In genomic region chr10:50623299-50624153, GRCh38 we compare ENCODE assay signal across 8 cellular contexts. TPM values are rescaled to one million over a fixed set of nuclear protein-coding genes. Genes with fewer than 3 reads are reported as not detected.
A peak's percentile ranks its signal among the peaks of the same experiment; 100 is the strongest.
DNase-seq lines count a peak whose midpoint lies in the region; ATAC-seq and TF ChIP-seq lines count a peak whose summit lies in the region.

TSS of gene SGMS1 (minus strand) at chr10:50623956. CDS start at chr10:50344114, 279,842 bp downstream.

- H3K9me3 Mint-ChIP-seq in activated CD4-positive, alpha-beta memory T cell treated with anti-CD3 and anti-CD28 coated beads for 36 hours, result no peaks in the 10 kb centered on the region

- POLR2A ChIA-PET in AG04449 (lab: Yijun Ruan, JAX), result interaction anchor here (0.7 to 1.3 kb wide), 5 partner anchors 18 to 298 kb away, joined by 3 to 8 read pairs (median 3); no protein-coding TSS in a partner anchor
- POLR2A ChIA-PET in activated CD4-positive, alpha-beta memory T cell treated with anti-CD3 and anti-CD28 coated beads for 36 hours (lab: Charles Lee), result interaction anchor here (0.7 to 2.8 kb wide), 7 partner anchors 12 to 116 kb away, joined by 3 to 19 read pairs (median 5); no protein-coding TSS in a partner anchor

- H3K27me3 Mint-ChIP-seq in activated CD4-positive, alpha-beta memory T cell treated with anti-CD3 and anti-CD28 coated beads for 36 hours, result peaks cover 1% of the 10 kb centered on the region

- TF ChIP-seq POLR2A in lower leg skin (IDR thresholded peaks at IDR 0.05), result peak in 1 of 2 donors; percentile 1

- ATAC-seq in GM18861 (IDR thresholded peaks at IDR 0.05; ENCODE audit: unreplicated experiment) (peak; percentile 23), HG03097 (IDR thresholded peaks at IDR 0.05; ENCODE audit: low FRiP score, unreplicated experiment) (peak; percentile 26)

- peaks cover 41% of the 10 kb centered on the region for H3K4me1 Mint-ChIP-seq in activated CD4-positive, alpha-beta memory T cell treated with anti-CD3 and anti-CD28 coated beads for 36 hours (ENCODE audit: low read depth)

- H3K9me3 ChIP-seq in duodenal mucosa (ENCODE audit: control insufficient read depth in 1 of 2, low read length in 2 of 2), result no peaks in the 10 kb centered on the region

- TF ChIP-seq CTCF in AG04449 (IDR thresholded peaks at IDR 0.05; ENCODE audit: insufficient read depth, low read length, missing control alignments), result no peak
- no peak for TF ChIP-seq CTCF in lower leg skin (IDR thresholded peaks at IDR 0.05)

- H3K4me3 Mint-ChIP-seq in activated CD4-positive, alpha-beta memory T cell treated with anti-CD3 and anti-CD28 coated beads for 36 hours, result peak within 1 kb of the TSS; percentile 81

- peak within 1 kb of the TSS; percentile 83 for H3K4me3 ChIP-seq in AG04449 (ENCODE audit: low read depth, low read length)
- peak within 1 kb of the TSS; percentile 92 to 98 for H3K4me3 ChIP-seq in duodenal mucosa (ENCODE audit: low read depth in 1 of 2, low read length in 2 of 2)
- peak within 1 kb of the TSS; percentile 78 for H3K4me3 ChIP-seq in lower leg skin (ENCODE audit: low read depth, poor library complexity, severe bottlenecking)

- H3K36me3 ChIP-seq in duodenal mucosa (ENCODE audit: control insufficient read depth in 1 of 2, insufficient read depth in 2 of 2, low read length in 2 of 2), result no peaks in the 10 kb centered on the region

- peak within 1 kb of the TSS; percentile 98 to 99 for H3K9ac ChIP-seq in duodenal mucosa (ENCODE audit: low read depth in 1 of 2, low read length in 2 of 2)

- H3K27ac Mint-ChIP-seq in activated CD4-positive, alpha-beta memory T cell treated with anti-CD3 and anti-CD28 coated beads for 36 hours, result peak within 1 kb of the TSS; percentile 94

- intact Hi-C loops in activated CD4-positive, alpha-beta memory T cell treated with anti-CD3 and anti-CD28 coated beads for 36 hours (cut with micrococcal nuclease), result loop anchor here (1.0 to 5.0 kb wide), 8 partner anchors 29 to 1086 kb away; partner anchors contain the start of genes CSTF2T and ERCC6
- intact Hi-C loops in lower leg skin (cut with DNase I; ENCODE audit: low total_unique reads), result loop anchor here (10.0 kb wide), 1 partner anchor 199 kb away; no protein-coding TSS in a partner anchor

- DNase-seq in AG04449 (ENCODE audit: low read depth, low spot score) (no peak), NCI-H510A (lab: John Stamatoyannopoulos, UW) (peak; percentile 58), lower leg skin (ENCODE audit: low spot score in 2 of 2) (peak; percentile 71 to 96)
- DNase-seq in activated CD4-positive, alpha-beta memory T cell treated with anti-CD3 and anti-CD28 coated beads for 36 hours, result peak; percentile 83
- peak; percentile 65 to 76 for DNase-seq in stimulated activated CD4-positive, alpha-beta T cell treated with anti-CD3 and anti-CD28 coated beads, Interleukin-4, amount 100 ng/mL, for 48 hours (ENCODE audit: low read depth in 2 of 2)

- CTCF ChIA-PET in AG04449 (lab: Yijun Ruan, JAX), result interaction anchor here (0.7 to 2.8 kb wide), 7 partner anchors 10 to 256 kb away, joined by 3 to 16 read pairs (median 3); no protein-coding TSS in a partner anchor
- CTCF ChIA-PET in activated CD4-positive, alpha-beta memory T cell treated with anti-CD3 and anti-CD28 coated beads for 36 hours (lab: Charles Lee), result interaction anchor here (0.8 to 2.3 kb wide), 4 partner anchors 14 to 116 kb away, joined by 3 to 11 read pairs (median 3); partner anchors contain the start of gene ASAH2B

- H3K4me1 ChIP-seq in duodenal mucosa (ENCODE audit: control insufficient read depth in 1 of 2, insufficient read depth in 2 of 2, low read length in 2 of 2), result peaks cover 10 to 23% of the 10 kb centered on the region in 2 donors

- peak within 1 kb of the TSS; percentile 99 for H3K27ac ChIP-seq in duodenal mucosa (ENCODE audit: low read depth, low read length)

- peaks cover 3% of the 10 kb centered on the region for H3K36me3 Mint-ChIP-seq in activated CD4-positive, alpha-beta memory T cell treated with anti-CD3 and anti-CD28 coated beads for 36 hours

- H3K27me3 ChIP-seq in duodenal mucosa (ENCODE audit: control insufficient read depth in 1 of 2, insufficient read depth in 2 of 2, low read length in 2 of 2), result no peaks in the 10 kb centered on the region

- WGBS in lower leg skin, 2 donors, result 0 to 2% methylated on average over 8 to 44 of the region's 104 CpGs

RNA-seq across cellular contexts. Expression of gene SGMS1, which starts in this region (rescaled TPM):
- total RNA-seq in activated CD4-positive, alpha-beta memory T cell treated with anti-CD3 and anti-CD28 coated beads for 36 hours, result 1 to 10 TPM; 6.8 to 7.2 TPM
- 100 to 1,000 TPM; 153 to 235 (median 186) TPM for total RNA-seq in lower leg skin

Comparison
In these comparisons a context has a peak if more than half of its experiments do, and no peak if none do; other contexts are left out.
1. RNA of gene SGMS1 (total RNA-seq): 153 to 235 TPM in lower leg skin; 6.8 to 7.2 TPM in activated CD4-positive, alpha-beta memory T cell treated with anti-CD3 and anti-CD28 coated beads for 36 hours; every median in the first group is over 10 times any median in the second.
2. Peak in every context shown above with its lines, with median percentiles within 50 percentile points of each other: H3K4me3 ChIP-seq.